ENCODE assay signal across 23 cellular contexts in genomic region chr16:20216818-20217217, GRCh38.
"Had no signal": no experiment of that assay in that cellular context is flagged by ENCODE, and none has a peak within 500 bp of the region (broad histone marks: within the 10 kb centered on the region; RNA-seq: fewer than 3 reads in every experiment).

No MANE protein-coding gene starts in this region.

- H3K4me1 Mint-ChIP-seq: mesothelial cell of epicardium; naive B cell; stimulated activated effector memory CD8-positive, alpha-beta T cell treated with anti-CD3 and anti-CD28 coated beads, Interleukin-12 subunit alpha, Interleukin-12 subunit beta, amount 100 ng/mL, for 72 hours had no signal

- H3K36me3 ChIP-seq: stomach, tibial artery had no signal

- H3K9me3 Mint-ChIP-seq: mesothelial cell of epicardium, neural crest cell, type B pancreatic cell had no signal

- ATAC-seq: left lobe of liver; mucosa of descending colon; sciatic nerve; stimulated activated effector memory CD8-positive, alpha-beta T cell treated with anti-CD3 and anti-CD28 coated beads, Interleukin-12 subunit alpha, Interleukin-12 subunit beta, amount 100 ng/mL, for 72 hours had no signal

- DNase-seq: dorsolateral prefrontal cortex; effector CD4-positive, alpha-beta T cell; mesenchymal stem cell; mucosa of descending colon; naive B cell; stimulated activated CD4-positive, alpha-beta T cell treated with anti-CD3 and anti-CD28 coated beads, Interleukin-2, amount 100 ng/mL, for 24 hours; stimulated activated CD4-positive, alpha-beta T cell treated with anti-CD3 and anti-CD28 coated beads, Interleukin-4, amount 100 ng/mL, for 24 hours; stimulated activated naive CD4-positive, alpha-beta T cell treated with Interleukin-2 at 50 U/mL for 16 hours; stomach; substantia nigra; testis; tibial artery had no signal

- H3K4me3 ChIP-seq: dorsolateral prefrontal cortex, lung, mucosa of descending colon, smooth muscle cell, stomach, testis, tibial artery had no signal

- H3K27me3 ChIP-seq: testis, tibial artery had no signal

- H3K79me2 ChIP-seq: parathyroid adenoma had no signal

- H2AFZ ChIP-seq: parathyroid adenoma had no signal

- H3K9ac ChIP-seq: parathyroid adenoma had no signal

- H3K9me3 ChIP-seq: mucosa of descending colon, stomach, testis, tibial artery had no signal

- H3K27ac ChIP-seq: dorsolateral prefrontal cortex, parathyroid adenoma, stomach, testis, tibial artery had no signal

- H3K4me3 Mint-ChIP-seq: mesothelial cell of epicardium; naive B cell; natural killer cell treated with Interleukin-12 subunit alpha and Interleukin-12 subunit beta and Interleukin-15 and Interleukin-18, amount 100 ng/mL, for 72 hours; neural crest cell; stimulated activated effector memory CD8-positive, alpha-beta T cell treated with anti-CD3 and anti-CD28 coated beads, Interleukin-12 subunit alpha, Interleukin-12 subunit beta, amount 100 ng/mL, for 72 hours; type B pancreatic cell had no signal

- H3K4me1 ChIP-seq: stomach, testis, tibial artery had no signal

- H3K4me2 ChIP-seq: smooth muscle cell had no signal

- H3K36me3 Mint-ChIP-seq: mesothelial cell of epicardium; natural killer cell treated with Interleukin-12 subunit alpha and Interleukin-12 subunit beta and Interleukin-15 and Interleukin-18, amount 100 ng/mL, for 72 hours; stimulated activated effector memory CD8-positive, alpha-beta T cell treated with anti-CD3 and anti-CD28 coated beads, Interleukin-12 subunit alpha, Interleukin-12 subunit beta, amount 100 ng/mL, for 72 hours; type B pancreatic cell had no signal

- H3K27ac Mint-ChIP-seq: mesothelial cell of epicardium; naive B cell; natural killer cell treated with Interleukin-12 subunit alpha and Interleukin-12 subunit beta and Interleukin-15 and Interleukin-18, amount 100 ng/mL, for 72 hours; progenitor cell of endocrine pancreas; stimulated activated effector memory CD8-positive, alpha-beta T cell treated with anti-CD3 and anti-CD28 coated beads, Interleukin-12 subunit alpha, Interleukin-12 subunit beta, amount 100 ng/mL, for 72 hours; type B pancreatic cell had no signal
